In genomic region chr16:11256657-11257130, GRCh38 we compare ENCODE assay signal across 2 cellular contexts.
TF ChIP-seq lines count a peak whose summit lies in the region.

No MANE protein-coding gene starts in this region.

TF ChIP-seq in HEK293, 187 proteins besides CTCF, POLR2A, EP300 and RAD21 (continued from another document):
- TF ChIP-seq, protein P1, sequence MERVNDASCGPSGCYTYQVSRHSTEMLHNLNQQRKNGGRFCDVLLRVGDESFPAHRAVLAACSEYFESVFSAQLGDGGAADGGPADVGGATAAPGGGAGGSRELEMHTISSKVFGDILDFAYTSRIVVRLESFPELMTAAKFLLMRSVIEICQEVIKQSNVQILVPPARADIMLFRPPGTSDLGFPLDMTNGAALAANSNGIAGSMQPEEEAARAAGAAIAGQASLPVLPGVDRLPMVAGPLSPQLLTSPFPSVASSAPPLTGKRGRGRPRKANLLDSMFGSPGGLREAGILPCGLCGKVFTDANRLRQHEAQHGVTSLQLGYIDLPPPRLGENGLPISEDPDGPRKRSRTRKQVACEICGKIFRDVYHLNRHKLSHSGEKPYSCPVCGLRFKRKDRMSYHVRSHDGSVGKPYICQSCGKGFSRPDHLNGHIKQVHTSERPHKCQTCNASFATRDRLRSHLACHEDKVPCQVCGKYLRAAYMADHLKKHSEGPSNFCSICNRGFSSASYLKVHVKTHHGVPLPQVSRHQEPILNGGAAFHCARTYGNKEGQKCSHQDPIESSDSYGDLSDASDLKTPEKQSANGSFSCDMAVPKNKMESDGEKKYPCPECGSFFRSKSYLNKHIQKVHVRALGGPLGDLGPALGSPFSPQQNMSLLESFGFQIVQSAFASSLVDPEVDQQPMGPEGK (tag by site-specific recombination; IDR thresholded peaks at IDR 0.05) = 0 out of 2 replicates have a peak, but pooled peaks have one; percentile 9
- peak; percentile 54; the same call in 1 of the 2 replicates for TF ChIP-seq GLIS2 (tag by site-specific recombination; IDR thresholded peaks at IDR 0.05)
- TF ChIP-seq ZNF341 (tag by site-specific recombination; IDR thresholded peaks at IDR 0.05; ENCODE audit: low read depth) = peak; percentile 48; the same call in 1 of the 2 replicates
- TF ChIP-seq ZBTB17 (tag by site-specific recombination; IDR thresholded peaks at IDR 0.05) = peak; percentile 9; the same call in 1 of the 2 replicates
- no peak for TF ChIP-seq ZNF391 (tag by site-specific recombination; IDR thresholded peaks at IDR 0.05; ENCODE audit: borderline replicate concordance, low read depth)

TF ChIP-seq in HepG2, 621 proteins besides CTCF, POLR2A, EP300 and RAD21 (continued from another document and continues in another):
- TF ChIP-seq ZBTB4 (CRISPR knock-in tag; IDR thresholded peaks at IDR 0.05; ENCODE audit: borderline replicate concordance) (0 out of 2 replicates have a peak, but pooled peaks have one; percentile 5), ZNF883 (CRISPR knock-in tag; IDR thresholded peaks at IDR 0.05; ENCODE audit: not compliant biosample characterization) (peak; percentile 61), PBX2 (CRISPR knock-in tag; IDR thresholded peaks at IDR 0.05) (no peak), DZIP1 (CRISPR knock-in tag; IDR thresholded peaks at IDR 0.05) (0 out of 2 replicates have a peak, but pooled peaks have one; percentile 17), MAZ (IDR thresholded peaks at IDR 0.05; ENCODE audit: borderline replicate concordance, low read depth, low read length) (no peak), MAZ (CRISPR knock-in tag; IDR thresholded peaks at IDR 0.05; ENCODE audit: low read depth) (no peak), ZNF337 (CRISPR knock-in tag; IDR thresholded peaks at IDR 0.05; ENCODE audit: borderline replicate concordance, low read depth) (0 out of 2 replicates have a peak, but pooled peaks have one; percentile 20), AGO2 (optimal IDR thresholded peaks at IDR 0.05; ENCODE audit: low read depth, low read length) (peak; percentile 96), PCBP1 (IDR thresholded peaks at IDR 0.05; ENCODE audit: borderline replicate concordance, low read depth, low read length) (0 out of 2 replicates have a peak, but pooled peaks have one; percentile 1), IKZF4 (CRISPR knock-in tag; IDR thresholded peaks at IDR 0.05; ENCODE audit: borderline replicate concordance, low read depth, not compliant biosample characterization) (peak; percentile 84), ZNF572 (CRISPR knock-in tag; IDR thresholded peaks at IDR 0.05) (no peak), MED1 (CRISPR knock-in tag; IDR thresholded peaks at IDR 0.05) (no peak), SP2 (CRISPR knock-in tag; IDR thresholded peaks at IDR 0.05) (0 out of 2 replicates have a peak, but pooled peaks have one; percentile 12), ZNF670 (CRISPR knock-in tag; IDR thresholded peaks at IDR 0.05; ENCODE audit: borderline replicate concordance) (peak; percentile 99), ZNF547 (CRISPR knock-in tag; IDR thresholded peaks at IDR 0.05) (0 out of 2 replicates have a peak, but pooled peaks have one; percentile 34), ZNF589 (CRISPR knock-in tag; conservative IDR thresholded peaks at IDR 0.05) (peak; percentile 11; the same call in 1 of the 2 replicates), ZNF576 (CRISPR knock-in tag; IDR thresholded peaks at IDR 0.05) (no peak), ASH2L (IDR thresholded peaks at IDR 0.05; ENCODE audit: insufficient read length, low read depth, low read length) (no peak), ZNF616 (CRISPR knock-in tag; IDR thresholded peaks at IDR 0.05; ENCODE audit: low read depth) (0 out of 2 replicates have a peak, but pooled peaks have one; percentile 27), CBFB (CRISPR knock-in tag; IDR thresholded peaks at IDR 0.05) (0 out of 2 replicates have a peak, but pooled peaks have one; percentile 17), HNF4G (IDR thresholded peaks at IDR 0.05; ENCODE audit: borderline replicate concordance, low read depth, low read length) (peak; percentile 58; the same call in 1 of the 2 replicates), HNF4G (CRISPR knock-in tag; IDR thresholded peaks at IDR 0.05; ENCODE audit: borderline replicate concordance, low read depth) (no peak; the same call in 1 of the 2 replicates), ZNF234 (CRISPR knock-in tag; conservative IDR thresholded peaks at IDR 0.05) (peak; percentile 7), ZNF724P (CRISPR knock-in tag; IDR thresholded peaks at IDR 0.05; ENCODE audit: borderline replicate concordance) (no peak), DPF2 (CRISPR knock-in tag; IDR thresholded peaks at IDR 0.05; ENCODE audit: borderline replicate concordance, low read depth) (peak; percentile 11; the same call in 1 of the 2 replicates), KLF9 (CRISPR knock-in tag; IDR thresholded peaks at IDR 0.05; ENCODE audit: low read depth) (0 out of 2 replicates have a peak, but pooled peaks have one; percentile 7), HNRNPLL (IDR thresholded peaks at IDR 0.05; ENCODE audit: low read depth, low read length, poor library complexity, severe bottlenecking) (peak; percentile 58), CAMTA2 (CRISPR knock-in tag; IDR thresholded peaks at IDR 0.05; ENCODE audit: borderline replicate concordance) (0 out of 2 replicates have a peak, but pooled peaks have one; percentile 32), HNF4A (CRISPR knock-in tag; IDR thresholded peaks at IDR 0.05) (no peak), GZF1 (CRISPR knock-in tag; IDR thresholded peaks at IDR 0.05) (peak; percentile 76; the same call in 1 of the 2 replicates), SP1 (IDR thresholded peaks at IDR 0.05) (no peak), SP1 (CRISPR knock-in tag; IDR thresholded peaks at IDR 0.05) (peak; percentile 34; the same call in 1 of the 2 replicates), RXRA (CRISPR knock-in tag; IDR thresholded peaks at IDR 0.05) (0 out of 2 replicates have a peak, but pooled peaks have one; percentile 4), ZNF652 (CRISPR knock-in tag; IDR thresholded peaks at IDR 0.05; ENCODE audit: borderline replicate concordance, low read depth) (no peak), PHF8 (CRISPR knock-in tag; IDR thresholded peaks at IDR 0.05) (peak; percentile 41; the same call in 1 of the 2 replicates), ZBTB21 (CRISPR knock-in tag; IDR thresholded peaks at IDR 0.05) (no peak)
- TF ChIP-seq, protein P2, sequence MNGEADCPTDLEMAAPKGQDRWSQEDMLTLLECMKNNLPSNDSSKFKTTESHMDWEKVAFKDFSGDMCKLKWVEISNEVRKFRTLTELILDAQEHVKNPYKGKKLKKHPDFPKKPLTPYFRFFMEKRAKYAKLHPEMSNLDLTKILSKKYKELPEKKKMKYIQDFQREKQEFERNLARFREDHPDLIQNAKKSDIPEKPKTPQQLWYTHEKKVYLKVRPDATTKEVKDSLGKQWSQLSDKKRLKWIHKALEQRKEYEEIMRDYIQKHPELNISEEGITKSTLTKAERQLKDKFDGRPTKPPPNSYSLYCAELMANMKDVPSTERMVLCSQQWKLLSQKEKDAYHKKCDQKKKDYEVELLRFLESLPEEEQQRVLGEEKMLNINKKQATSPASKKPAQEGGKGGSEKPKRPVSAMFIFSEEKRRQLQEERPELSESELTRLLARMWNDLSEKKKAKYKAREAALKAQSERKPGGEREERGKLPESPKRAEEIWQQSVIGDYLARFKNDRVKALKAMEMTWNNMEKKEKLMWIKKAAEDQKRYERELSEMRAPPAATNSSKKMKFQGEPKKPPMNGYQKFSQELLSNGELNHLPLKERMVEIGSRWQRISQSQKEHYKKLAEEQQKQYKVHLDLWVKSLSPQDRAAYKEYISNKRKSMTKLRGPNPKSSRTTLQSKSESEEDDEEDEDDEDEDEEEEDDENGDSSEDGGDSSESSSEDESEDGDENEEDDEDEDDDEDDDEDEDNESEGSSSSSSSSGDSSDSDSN (CRISPR knock-in tag; IDR thresholded peaks at IDR 0.05) = peak; percentile 36; the same call in 1 of the 2 replicates
- TF ChIP-seq, protein P3, sequence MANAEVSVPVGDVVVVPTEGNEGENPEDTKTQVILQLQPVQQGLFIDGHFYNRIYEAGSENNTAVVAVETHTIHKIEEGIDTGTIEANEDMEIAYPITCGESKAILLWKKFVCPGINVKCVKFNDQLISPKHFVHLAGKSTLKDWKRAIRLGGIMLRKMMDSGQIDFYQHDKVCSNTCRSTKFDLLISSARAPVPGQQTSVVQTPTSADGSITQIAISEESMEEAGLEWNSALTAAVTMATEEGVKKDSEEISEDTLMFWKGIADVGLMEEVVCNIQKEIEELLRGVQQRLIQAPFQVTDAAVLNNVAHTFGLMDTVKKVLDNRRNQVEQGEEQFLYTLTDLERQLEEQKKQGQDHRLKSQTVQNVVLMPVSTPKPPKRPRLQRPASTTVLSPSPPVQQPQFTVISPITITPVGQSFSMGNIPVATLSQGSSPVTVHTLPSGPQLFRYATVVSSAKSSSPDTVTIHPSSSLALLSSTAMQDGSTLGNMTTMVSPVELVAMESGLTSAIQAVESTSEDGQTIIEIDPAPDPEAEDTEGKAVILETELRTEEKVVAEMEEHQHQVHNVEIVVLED (CRISPR knock-in tag; IDR thresholded peaks at IDR 0.05; ENCODE audit: borderline replicate concordance) = no peak
- TF ChIP-seq, protein P4, sequence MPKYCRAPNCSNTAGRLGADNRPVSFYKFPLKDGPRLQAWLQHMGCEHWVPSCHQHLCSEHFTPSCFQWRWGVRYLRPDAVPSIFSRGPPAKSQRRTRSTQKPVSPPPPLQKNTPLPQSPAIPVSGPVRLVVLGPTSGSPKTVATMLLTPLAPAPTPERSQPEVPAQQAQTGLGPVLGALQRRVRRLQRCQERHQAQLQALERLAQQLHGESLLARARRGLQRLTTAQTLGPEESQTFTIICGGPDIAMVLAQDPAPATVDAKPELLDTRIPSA (CRISPR knock-in tag; IDR thresholded peaks at IDR 0.05; ENCODE audit: borderline replicate concordance) = peak; percentile 44; the same call in 1 of the 2 replicates
